In genomic region chr16:77599793-77600415, GRCh38 we compare ENCODE assay signal across 8 cellular contexts.
A peak's percentile ranks its signal among the peaks of the same experiment; 100 is the strongest.
DNase-seq lines count a peak whose midpoint lies in the region; ATAC-seq, FAIRE-seq and TF ChIP-seq lines count a peak whose summit lies in the region.

No MANE protein-coding gene starts in this region.

- H3K9me3 ChIP-seq in colonic mucosa: no peaks in the 10 kb centered on the region
- H3K9me3 ChIP-seq in ovary: no peaks in the 10 kb centered on the region

- H3K4me3 Mint-ChIP-seq in progenitor cell of endocrine pancreas (ENCODE audit: low read depth): no peak overlapping the region

- no peak for TF ChIP-seq EP300 in ovary (IDR thresholded peaks at IDR 0.05)

- H3K9me3 Mint-ChIP-seq in progenitor cell of endocrine pancreas (ENCODE audit: low read depth): peaks cover 19% of the 10 kb centered on the region

- TF ChIP-seq CTCF in colonic mucosa (IDR thresholded peaks at IDR 0.05): peak; percentile 61
- TF ChIP-seq CTCF in progenitor cell of endocrine pancreas (IDR thresholded peaks at IDR 0.05; ENCODE audit: unreplicated experiment): peak; percentile 68
- no peak for TF ChIP-seq CTCF in ovary (IDR thresholded peaks at IDR 0.05)

- H3K4me3 ChIP-seq in colonic mucosa (no peak overlapping the region), ovary (no peak overlapping the region)

- peaks cover 5% of the 10 kb centered on the region for H3K36me3 Mint-ChIP-seq in progenitor cell of endocrine pancreas (ENCODE audit: insufficient read depth)

- intact Hi-C loops in colonic mucosa (cut with DNase I): no loop called here
- intact Hi-C loops in ovary (cut with DNase I): loop anchor here in 1 of 4 donors (10.0 kb wide), 1 partner anchor 65 kb away; no protein-coding TSS in a partner anchor

- peak; percentile 91 for FAIRE-seq in H54 (lab: Jason Lieb, UNC)

- no peaks in the 10 kb centered on the region for H3K36me3 ChIP-seq in colonic mucosa
- no peaks in the 10 kb centered on the region for H3K36me3 ChIP-seq in ovary

- no peak overlapping the region for H3K27ac ChIP-seq in colonic mucosa
- H3K27ac ChIP-seq in ovary: no peak overlapping the region

- TF ChIP-seq POLR2A in H54 (IDR thresholded peaks at IDR 0.05; ENCODE audit: low read depth, low read length) (no peak), ovary (IDR thresholded peaks at IDR 0.05) (no peak)

- DNase-seq in DMS53 treated with DMSO at 0.1 percent for 48 hours (lab: John Stamatoyannopoulos, UW; ENCODE audit: unreplicated experiment) (peak; percentile 42), H54 (ENCODE audit: insufficient read length, low spot score) (peak; percentile 30), NCI-H82 (lab: John Stamatoyannopoulos, UW) (peak; percentile 73), colonic mucosa (peak; percentile 32), progenitor cell of endocrine pancreas (ENCODE audit: low spot score, unreplicated experiment) (no peak), ovary (no peak)

- no peaks in the 10 kb centered on the region for H3K27me3 ChIP-seq in colonic mucosa
- H3K27me3 ChIP-seq in ovary: no peaks in the 10 kb centered on the region

- H3K27me3 Mint-ChIP-seq in progenitor cell of endocrine pancreas: peaks cover under 1% of the 10 kb centered on the region

- peaks cover 19% of the 10 kb centered on the region for H3K4me1 Mint-ChIP-seq in progenitor cell of endocrine pancreas (ENCODE audit: low read depth)

- no peak overlapping the region for H3K27ac Mint-ChIP-seq in progenitor cell of endocrine pancreas

- no peak overlapping the region for H3K9ac ChIP-seq in colonic mucosa (ENCODE audit: low read depth in 2 of 2, low read length in 2 of 2)

- ATAC-seq in GM19324 (IDR thresholded peaks at IDR 0.05; ENCODE audit: low FRiP score, unreplicated experiment) (no peak), HG03139 (IDR thresholded peaks at IDR 0.05; ENCODE audit: unreplicated experiment) (no peak)

- H3K4me1 ChIP-seq in colonic mucosa: no peaks in the 10 kb centered on the region
- no peaks in the 10 kb centered on the region for H3K4me1 ChIP-seq in ovary (ENCODE audit: insufficient read depth)

Comparison
In these comparisons a context has a peak if more than half of its experiments do, and no peak if none do; other contexts are left out.
1. DNase-seq: peak in DMS53 treated with DMSO at 0.1 percent for 48 hours (single experiment), H54 (single experiment), NCI-H82 (single experiment) and colonic mucosa (single experiment); none in progenitor cell of endocrine pancreas (single experiment) and ovary (0 of 5).
2. CTCF ChIP-seq: peak in colonic mucosa (single experiment) and progenitor cell of endocrine pancreas (single experiment); none in ovary (0 of 3).